ENCODE assay signal across 7 cellular contexts in the genomic region with DNA sequence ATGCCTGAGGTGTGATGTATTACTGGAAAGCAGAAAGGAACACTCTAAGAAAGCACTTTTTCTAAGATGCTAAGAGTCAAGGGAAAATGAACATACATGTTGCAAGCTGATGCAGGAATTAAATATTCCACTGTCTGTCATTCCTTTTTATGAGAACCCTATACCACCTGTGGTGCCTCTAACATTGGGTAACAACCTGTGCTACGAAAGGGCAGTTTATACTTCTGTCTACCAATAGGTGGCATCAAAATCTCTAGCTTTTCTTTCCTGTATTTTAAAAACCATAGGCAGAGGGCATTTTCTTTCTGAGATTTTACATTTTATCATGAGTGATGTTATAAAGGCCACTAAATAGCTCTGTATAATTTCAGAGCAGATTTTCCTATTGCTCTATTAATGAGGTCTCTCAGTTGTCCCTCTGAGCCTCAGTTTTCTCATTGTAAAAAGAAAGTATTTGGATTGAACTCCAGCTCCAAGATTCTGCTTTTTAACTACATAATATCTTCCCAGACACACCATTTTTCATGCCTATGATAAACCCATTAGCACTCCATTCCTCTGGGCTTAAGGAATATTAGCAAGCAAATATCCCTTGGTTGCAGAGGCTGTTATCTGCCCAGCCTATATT. TPM values are rescaled to one million over a fixed set of nuclear protein-coding genes. Genes with fewer than 3 reads are reported as not detected.
DNase-seq lines count a peak whose midpoint lies in the region; ATAC-seq, FAIRE-seq and TF ChIP-seq lines count a peak whose summit lies in the region.

No MANE protein-coding gene starts in this region.

- no peak for DNase-seq in GM12891 (ENCODE audit: insufficient read length, low spot score)
- peak; percentile 11 for DNase-seq in NCI-H146 (lab: John Stamatoyannopoulos, UW)
- no peak for DNase-seq in GM12878 (ENCODE audit: low read depth, low spot score)
- DNase-seq in neural crest cell (ENCODE audit: low read depth, low spot score) = no peak
- no peak for DNase-seq in activated T-helper 1 cell treated with anti-CD3 and anti-CD28 coated beads, Interleukin-12 subunit alpha, Interleukin-12 subunit beta, Interleukin-2, Interleukin-4 antibody, amounts not matched to agents 30 ng/mL and 10 ng/mL and 1 ng/mL, durations not matched to agents 14 hours and 24 hours and 36 hours (ENCODE audit: low spot score)

- H3K27ac Mint-ChIP-seq in neural crest cell (ENCODE audit: unreplicated experiment) = no peak overlapping the region
- no peak overlapping the region for H3K27ac Mint-ChIP-seq in activated T-helper 1 cell treated with anti-CD3 and anti-CD28 coated beads, Interleukin-12 subunit alpha, Interleukin-12 subunit beta, Interleukin-2, Interleukin-4 antibody, amounts not matched to agents 30 ng/mL and 10 ng/mL and 1 ng/mL, durations not matched to agents 14 hours and 24 hours and 36 hours

- no peak overlapping the region for H3K9ac ChIP-seq in GM12878 (ENCODE audit: control insufficient read depth, insufficient read depth, low read length)

- SMC1A ChIA-PET in GM12878 (lab: Charles Lee; ENCODE audit: uncharacterized antibody, unreplicated experiment) = interaction anchor here (1.0 to 2.4 kb wide), 8 partner anchors 9 to 486 kb away, joined by 3 to 10 read pairs (median 4); no protein-coding TSS in a partner anchor

- no peak overlapping the region for H3K27ac ChIP-seq in GM12878 (ENCODE audit: control insufficient read depth, insufficient read depth)

- no peaks in the 10 kb centered on the region for H4K20me1 ChIP-seq in GM12878 (ENCODE audit: control insufficient read depth, insufficient read depth)

- peak; percentile 52 for TF ChIP-seq RAD21 in GM12878 (IDR thresholded peaks at IDR 0.05; ENCODE audit: insufficient read depth, low read depth, low read length)

- TF ChIP-seq POLR2A in GM12891 (IDR thresholded peaks at IDR 0.05; ENCODE audit: low read depth, low read length) (no peak), GM12878 (IDR thresholded peaks at IDR 0.05; ENCODE audit: low read depth, low read length) (no peak)

- no peaks in the 10 kb centered on the region for H3K4me1 Mint-ChIP-seq in neural crest cell
- H3K4me1 Mint-ChIP-seq in activated T-helper 1 cell treated with anti-CD3 and anti-CD28 coated beads, Interleukin-12 subunit alpha, Interleukin-12 subunit beta, Interleukin-2, Interleukin-4 antibody, amounts not matched to agents 30 ng/mL and 10 ng/mL and 1 ng/mL, durations not matched to agents 14 hours and 24 hours and 36 hours (ENCODE audit: low read depth) = peaks cover 6% of the 10 kb centered on the region

- no peak for TF ChIP-seq EP300 in GM12878 (IDR thresholded peaks at IDR 0.05; ENCODE audit: borderline replicate concordance in 1 of 2, control insufficient read depth in 1 of 2, low read depth in 2 of 2, low read length in 2 of 2)

- peak overlapping the region; percentile 64 for H3K4me3 Mint-ChIP-seq in neural crest cell
- H3K4me3 Mint-ChIP-seq in activated T-helper 1 cell treated with anti-CD3 and anti-CD28 coated beads, Interleukin-12 subunit alpha, Interleukin-12 subunit beta, Interleukin-2, Interleukin-4 antibody, amounts not matched to agents 30 ng/mL and 10 ng/mL and 1 ng/mL, durations not matched to agents 14 hours and 24 hours and 36 hours = no peak overlapping the region

- peak; percentile 5 for FAIRE-seq in GM12891 (lab: Jason Lieb, UNC)
- peak; percentile 44 for FAIRE-seq in GM12878 (lab: Jason Lieb, UNC)

- 3% methylated on average over 1 of the region's 1 CpG for WGBS in GM12878 (ENCODE audit: insufficient coverage, insufficient replicate concordance, low lambda C conversion rate, missing lambda C conversion rate)

- BruUV-seq in GM12878 (replicated peaks; lab: Mats Ljungman, UMichigan) = no TSS peak

- H3K4me2 ChIP-seq in GM12878 (ENCODE audit: control insufficient read depth, insufficient read depth) = no peak overlapping the region

- POLR2A ChIA-PET in GM12878 (lab: Charles Lee) = no interaction called here

- H3K27me3 Mint-ChIP-seq in neural crest cell (ENCODE audit: low read depth) = peaks cover 78% of the 10 kb centered on the region
- peaks cover 19% of the 10 kb centered on the region for H3K27me3 Mint-ChIP-seq in activated T-helper 1 cell treated with anti-CD3 and anti-CD28 coated beads, Interleukin-12 subunit alpha, Interleukin-12 subunit beta, Interleukin-2, Interleukin-4 antibody, amounts not matched to agents 30 ng/mL and 10 ng/mL and 1 ng/mL, durations not matched to agents 14 hours and 24 hours and 36 hours (ENCODE audit: insufficient read depth)

- RAD21 ChIA-PET in GM12878 (lab: Charles Lee; ENCODE audit: unreplicated experiment) = interaction anchor here (1.2 to 2.6 kb wide), 2 partner anchors 305 to 489 kb away, joined by 6 to 9 read pairs; no protein-coding TSS in a partner anchor

- H2AFZ ChIP-seq in GM12878 (ENCODE audit: control insufficient read depth, low read depth, low read length) = no peak overlapping the region

- H3K27me3 ChIP-seq in GM12878 (replicated peaks in 1 of 2; ENCODE audit: control insufficient read depth in 2 of 2, insufficient read depth in 2 of 2, low read length in 1 of 2) = peaks cover 3 to 11% of the 10 kb centered on the region in 2 experiments

- H3K9me3 Mint-ChIP-seq in neural crest cell = no peaks in the 10 kb centered on the region
- no peaks in the 10 kb centered on the region for H3K9me3 Mint-ChIP-seq in activated T-helper 1 cell treated with anti-CD3 and anti-CD28 coated beads, Interleukin-12 subunit alpha, Interleukin-12 subunit beta, Interleukin-2, Interleukin-4 antibody, amounts not matched to agents 30 ng/mL and 10 ng/mL and 1 ng/mL, durations not matched to agents 14 hours and 24 hours and 36 hours

- TF ChIP-seq CTCF in GM12878 (IDR thresholded peaks at IDR 0.05 in 2 of 3, conservative IDR thresholded peaks at IDR 0.05 in 1 of 3; ENCODE audit: control insufficient read depth in 2 of 3, extremely low read depth in 1 of 3, insufficient read depth in 1 of 3, low read depth in 3 of 3, low read length in 3 of 3) (peak; percentile 47 to 54 (median 48); a peak in 5 of 6 replicates), neural crest cell (conservative IDR thresholded peaks at IDR 0.05) (peak; percentile 70)

- no peaks in the 10 kb centered on the region for H3K4me1 ChIP-seq in GM12878 (ENCODE audit: control insufficient read depth, insufficient read depth, low read length)

- H3K4me3 ChIP-seq in GM12878 = no peak overlapping the region

- intact Hi-C loops in GM12878 (cut with micrococcal nuclease; ENCODE audit: unreplicated experiment) = loop anchor here (2.0 to 10.0 kb wide), 3 partner anchors 142 to 356 kb away; no protein-coding TSS in a partner anchor
- intact Hi-C loops in activated T-helper 1 cell treated with anti-CD3 and anti-CD28 coated beads, Interleukin-12 subunit alpha, Interleukin-12 subunit beta, Interleukin-2, Interleukin-4 antibody, amounts not matched to agents 30 ng/mL and 10 ng/mL and 1 ng/mL, durations not matched to agents 14 hours and 24 hours and 36 hours (cut with micrococcal nuclease) = no loop called here

- no peaks in the 10 kb centered on the region for H3K36me3 Mint-ChIP-seq in neural crest cell (ENCODE audit: low read depth)
- H3K36me3 Mint-ChIP-seq in activated T-helper 1 cell treated with anti-CD3 and anti-CD28 coated beads, Interleukin-12 subunit alpha, Interleukin-12 subunit beta, Interleukin-2, Interleukin-4 antibody, amounts not matched to agents 30 ng/mL and 10 ng/mL and 1 ng/mL, durations not matched to agents 14 hours and 24 hours and 36 hours (ENCODE audit: low read depth) = no peaks in the 10 kb centered on the region

- CTCF ChIA-PET in GM12878 (lab: Yijun Ruan, JAX) = interaction anchor here (0.5 to 3.4 kb wide), 23 partner anchors 8 to 663 kb away, joined by 3 to 25 read pairs (median 3); no protein-coding TSS in a partner anchor

- H3K9me3 ChIP-seq in GM12878 (replicated peaks; ENCODE audit: control insufficient read depth, insufficient read depth, low read length) = no peaks in the 10 kb centered on the region

- ATAC-seq in GM12878 (peak; percentile 35; the same call in 1 of the 3 replicates), GM19328 (IDR thresholded peaks at IDR 0.05; ENCODE audit: unreplicated experiment) (no peak), HG02938 (IDR thresholded peaks at IDR 0.05; ENCODE audit: unreplicated experiment) (no peak)

- no peaks in the 10 kb centered on the region for H3K79me2 ChIP-seq in GM12878 (ENCODE audit: control insufficient read depth, insufficient read depth, low read length)

- in situ Hi-C loops in GM12878 (cut with MboI) = no loop called here

- H3K36me3 ChIP-seq in GM12878 (ENCODE audit: control insufficient read depth in 2 of 2, insufficient read depth in 2 of 2, low read length in 1 of 2) = no peaks in the 10 kb centered on the region

TF ChIP-seq in GM12891, 5 proteins besides CTCF, POLR2A, EP300 and RAD21 (continues in another document):
- TF ChIP-seq POLR2AphosphoS5 (IDR thresholded peaks at IDR 0.05; ENCODE audit: low read depth, low read length) = no peak
- no peak for TF ChIP-seq TAF1 (IDR thresholded peaks at IDR 0.05; ENCODE audit: low read depth, low read length)

TF ChIP-seq in GM12878, 131 proteins besides CTCF, POLR2A, EP300 and RAD21:
- TF ChIP-seq ASH2L (IDR thresholded peaks at IDR 0.05; ENCODE audit: borderline replicate concordance, low read depth) (no peak), SMC3 (IDR thresholded peaks at IDR 0.05; ENCODE audit: borderline replicate concordance, low read length) (0 out of 2 replicates have a peak, but pooled peaks have one; percentile 37)

RNA-seq across cellular contexts. Expression of gene CPNE4, which starts 3.5 kb away (rescaled TPM):
- 0.63 TPM for polyA plus RNA-seq in GM12891 (2012; ENCODE audit: low read depth, missing spikeins)
- total RNA-seq in GM12878 (2013; cell fraction: nucleolus; rRNA removed) = not detected in 2 replicates
- total RNA-seq in GM12878 (2014; rRNA removed) = 0.33 and 0.34 TPM in 2 replicates
- 0.28 and 0.49 TPM in 2 replicates for total RNA-seq in GM12878 (2014; rRNA removed; fragmentation: Illumina TruSeq; extraction: Trizol)
- 0.37 and 0.54 TPM in 2 replicates for total RNA-seq in GM12878 (2021)
- polyA plus RNA-seq in GM12878 (2011; ENCODE audit: low read depth) = not detected
- 1.3 and 1.9 TPM in 2 replicates for polyA plus RNA-seq in GM12878 (2011; rRNA removed)
- 1.6 TPM in 2 replicates for polyA plus RNA-seq in GM12878 (2011; cell fraction: cytosol; rRNA removed)
- polyA plus RNA-seq in GM12878 (2011; cell fraction: nucleus; rRNA removed) = 1.3 and 1.7 TPM in 2 replicates
- polyA plus RNA-seq in GM12878 (2012) = 0.10 and 0.16 TPM in 2 replicates
- 0.22 and 0.48 TPM in 2 replicates for polyA plus RNA-seq in GM12878 (2014; fragmentation: Illumina TruSeq; extraction: Trizol)
- polyA plus RNA-seq in GM12878 (2014; fragmentation: Nextera tagmentation; extraction: Ambion mirVana) = under 1 TPM; 0.19 to 0.75 TPM
- 0.09 and 0.17 TPM in 2 replicates for polyA plus RNA-seq in GM12878 (2014; rRNA removed)
- under 1 TPM in 1 of 2 experiments, not detected in 1; 0.28 TPM for polyA plus RNA-seq in GM12878 (2016; fragmentation: Nextera tagmentation; extraction: Ambion mirVana)
- polyA minus RNA-seq in GM12878 (2011; rRNA and poly(A)+ RNA removed) = 4.5 and 5.0 TPM in 2 replicates
- 1.5 TPM in 1 of 2 replicates, not detected in the other for polyA minus RNA-seq in GM12878 (2011; cell fraction: cytosol; rRNA and poly(A)+ RNA removed)
- polyA minus RNA-seq in GM12878 (2011; cell fraction: nucleus; rRNA and poly(A)+ RNA removed) = 2.5 and 7.8 TPM in 2 replicates
- total RNA-seq in neural crest cell = 16.1 and 18.1 TPM in 2 replicates
- 0.10 TPM in 1 of 2 replicates, not detected in the other for total RNA-seq in activated T-helper 1 cell treated with anti-CD3 and anti-CD28 coated beads, Interleukin-12 subunit alpha, Interleukin-12 subunit beta, Interleukin-2, Interleukin-4 antibody, amounts not matched to agents 30 ng/mL and 10 ng/mL and 1 ng/mL, durations not matched to agents 14 hours and 24 hours and 36 hours

Comparison
In these comparisons a context has a peak if more than half of its experiments do, and no peak if none do; other contexts are left out.
1. RNA of gene CPNE4, which starts 3.5 kb away (total RNA-seq): 16.1 to 18.1 TPM in neural crest cell; 0.28 to 0.54 TPM in GM12878 and 0.10 TPM in activated T-helper 1 cell treated with anti-CD3 and anti-CD28 coated beads, Interleukin-12 subunit alpha, Interleukin-12 subunit beta, Interleukin-2, Interleukin-4 antibody, amounts not matched to agents 30 ng/mL and 10 ng/mL and 1 ng/mL, durations not matched to agents 14 hours and 24 hours and 36 hours; every median in the first group is over 10 times any median in the second.